ENCODE assay signal across 1 cellular context in genomic region chr4:38743866-38744265, GRCh38.
TF ChIP-seq lines count a peak whose summit lies in the region.

No MANE protein-coding gene starts in this region.

TF ChIP-seq in GM23338, 12 proteins besides CTCF, POLR2A, EP300 and RAD21 (continued from another document):
- TF ChIP-seq, protein P1, sequence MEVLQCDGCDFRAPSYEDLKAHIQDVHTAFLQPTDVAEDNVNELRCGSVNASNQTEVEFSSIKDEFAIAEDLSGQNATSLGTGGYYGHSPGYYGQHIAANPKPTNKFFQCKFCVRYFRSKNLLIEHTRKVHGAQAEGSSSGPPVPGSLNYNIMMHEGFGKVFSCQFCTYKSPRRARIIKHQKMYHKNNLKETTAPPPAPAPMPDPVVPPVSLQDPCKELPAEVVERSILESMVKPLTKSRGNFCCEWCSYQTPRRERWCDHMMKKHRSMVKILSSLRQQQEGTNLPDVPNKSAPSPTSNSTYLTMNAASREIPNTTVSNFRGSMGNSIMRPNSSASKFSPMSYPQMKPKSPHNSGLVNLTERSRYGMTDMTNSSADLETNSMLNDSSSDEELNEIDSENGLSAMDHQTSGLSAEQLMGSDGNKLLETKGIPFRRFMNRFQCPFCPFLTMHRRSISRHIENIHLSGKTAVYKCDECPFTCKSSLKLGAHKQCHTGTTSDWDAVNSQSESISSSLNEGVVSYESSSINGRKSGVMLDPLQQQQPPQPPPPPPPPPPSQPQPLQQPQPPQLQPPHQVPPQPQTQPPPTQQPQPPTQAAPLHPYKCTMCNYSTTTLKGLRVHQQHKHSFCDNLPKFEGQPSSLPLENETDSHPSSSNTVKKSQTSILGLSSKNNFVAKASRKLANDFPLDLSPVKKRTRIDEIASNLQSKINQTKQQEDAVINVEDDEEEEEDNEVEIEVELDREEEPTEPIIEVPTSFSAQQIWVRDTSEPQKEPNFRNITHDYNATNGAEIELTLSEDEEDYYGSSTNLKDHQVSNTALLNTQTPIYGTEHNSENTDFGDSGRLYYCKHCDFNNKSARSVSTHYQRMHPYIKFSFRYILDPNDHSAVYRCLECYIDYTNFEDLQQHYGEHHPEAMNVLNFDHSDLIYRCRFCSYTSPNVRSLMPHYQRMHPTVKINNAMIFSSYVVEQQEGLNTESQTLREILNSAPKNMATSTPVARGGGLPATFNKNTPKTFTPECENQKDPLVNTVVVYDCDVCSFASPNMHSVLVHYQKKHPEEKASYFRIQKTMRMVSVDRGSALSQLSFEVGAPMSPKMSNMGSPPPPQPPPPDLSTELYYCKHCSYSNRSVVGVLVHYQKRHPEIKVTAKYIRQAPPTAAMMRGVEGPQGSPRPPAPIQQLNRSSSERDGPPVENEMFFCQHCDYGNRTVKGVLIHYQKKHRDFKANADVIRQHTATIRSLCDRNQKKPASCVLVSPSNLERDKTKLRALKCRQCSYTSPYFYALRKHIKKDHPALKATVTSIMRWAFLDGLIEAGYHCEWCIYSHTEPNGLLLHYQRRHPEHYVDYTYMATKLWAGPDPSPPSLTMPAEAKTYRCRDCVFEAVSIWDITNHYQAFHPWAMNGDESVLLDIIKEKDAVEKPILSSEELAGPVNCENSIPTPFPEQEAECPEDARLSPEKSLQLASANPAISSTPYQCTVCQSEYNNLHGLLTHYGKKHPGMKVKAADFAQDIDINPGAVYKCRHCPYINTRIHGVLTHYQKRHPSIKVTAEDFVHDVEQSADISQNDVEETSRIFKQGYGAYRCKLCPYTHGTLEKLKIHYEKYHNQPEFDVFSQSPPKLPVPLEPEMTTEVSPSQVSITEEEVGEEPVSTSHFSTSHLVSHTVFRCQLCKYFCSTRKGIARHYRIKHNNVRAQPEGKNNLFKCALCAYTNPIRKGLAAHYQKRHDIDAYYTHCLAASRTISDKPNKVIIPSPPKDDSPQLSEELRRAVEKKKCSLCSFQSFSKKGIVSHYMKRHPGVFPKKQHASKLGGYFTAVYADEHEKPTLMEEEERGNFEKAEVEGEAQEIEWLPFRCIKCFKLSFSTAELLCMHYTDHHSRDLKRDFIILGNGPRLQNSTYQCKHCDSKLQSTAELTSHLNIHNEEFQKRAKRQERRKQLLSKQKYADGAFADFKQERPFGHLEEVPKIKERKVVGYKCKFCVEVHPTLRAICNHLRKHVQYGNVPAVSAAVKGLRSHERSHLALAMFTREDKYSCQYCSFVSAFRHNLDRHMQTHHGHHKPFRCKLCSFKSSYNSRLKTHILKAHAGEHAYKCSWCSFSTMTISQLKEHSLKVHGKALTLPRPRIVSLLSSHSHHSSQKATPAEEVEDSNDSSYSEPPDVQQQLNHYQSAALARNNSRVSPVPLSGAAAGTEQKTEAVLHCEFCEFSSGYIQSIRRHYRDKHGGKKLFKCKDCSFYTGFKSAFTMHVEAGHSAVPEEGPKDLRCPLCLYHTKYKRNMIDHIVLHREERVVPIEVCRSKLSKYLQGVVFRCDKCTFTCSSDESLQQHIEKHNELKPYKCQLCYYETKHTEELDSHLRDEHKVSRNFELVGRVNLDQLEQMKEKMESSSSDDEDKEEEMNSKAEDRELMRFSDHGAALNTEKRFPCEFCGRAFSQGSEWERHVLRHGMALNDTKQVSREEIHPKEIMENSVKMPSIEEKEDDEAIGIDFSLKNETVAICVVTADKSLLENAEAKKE (CRISPR knock-in tag; IDR thresholded peaks at IDR 0.05): no peak
- TF ChIP-seq EZH2 (IDR thresholded peaks at IDR 0.05; ENCODE audit: low read depth, unreplicated experiment) (no peak), EZH2phosphoT487 (IDR thresholded peaks at IDR 0.05; ENCODE audit: unreplicated experiment) (no peak), STAT1 (IDR thresholded peaks at IDR 0.05; ENCODE audit: unreplicated experiment) (no peak), ZNF331 (CRISPR knock-in tag; IDR thresholded peaks at IDR 0.05; ENCODE audit: low read depth) (no peak)
